Comparison of ENCODE assay signal across 8 cellular contexts in the genomic region with DNA sequence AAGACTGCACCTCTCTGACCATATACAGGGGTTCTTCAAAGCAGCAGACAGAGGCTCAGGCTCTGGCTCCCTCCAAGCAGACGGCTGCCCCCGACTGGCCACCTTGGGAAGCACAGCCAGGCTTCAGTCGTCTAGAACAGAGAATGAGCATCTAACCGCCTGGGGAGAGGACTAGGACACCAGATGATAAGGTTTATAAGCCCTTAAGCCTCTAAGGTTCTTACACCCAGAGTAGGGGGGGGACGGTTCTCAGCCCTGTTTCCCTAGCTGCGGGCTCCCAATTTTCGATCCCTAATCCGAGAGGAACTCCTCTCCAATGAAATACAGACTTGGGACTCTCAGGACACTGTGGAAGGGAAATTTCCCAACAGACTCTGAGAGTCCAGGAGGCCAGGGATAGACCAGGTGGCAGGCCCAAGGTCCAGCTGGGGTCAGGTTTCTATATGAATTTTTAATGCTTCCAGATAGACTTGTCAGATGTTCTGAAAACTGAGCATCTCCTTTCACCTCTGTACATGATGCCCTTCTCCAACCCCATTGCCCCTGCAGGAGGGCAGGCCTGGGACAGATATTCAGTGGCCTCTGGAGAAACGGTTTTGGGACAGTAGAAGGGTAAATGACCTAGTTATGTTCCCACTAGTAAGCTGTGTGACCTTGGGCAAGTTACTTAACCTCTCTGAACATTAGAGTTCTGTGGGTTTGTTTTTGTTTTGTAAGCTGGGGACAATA. TPM values are rescaled to one million over a fixed set of nuclear protein-coding genes. Genes with fewer than 3 reads are reported as not detected.
DNase-seq lines count a peak whose midpoint lies in the region; ATAC-seq, FAIRE-seq and TF ChIP-seq lines count a peak whose summit lies in the region.
"Had no signal": no experiment of that assay in that cellular context is flagged by ENCODE, and none has a peak within 500 bp of the region (broad histone marks: within the 10 kb centered on the region; RNA-seq: fewer than 3 reads in every experiment).

No MANE protein-coding gene starts in this region.

- TF ChIP-seq POLR2A in erythroblast (IDR thresholded peaks at IDR 0.05; ENCODE audit: low read length), result no peak

- DNase-seq in GM12864 (ENCODE audit: low read depth), result no peak
- DNase-seq in NCI-H82 treated with DMSO at 0.1 percent for 48 hours (lab: John Stamatoyannopoulos, UW; ENCODE audit: unreplicated experiment), result peak; percentile 99
- peak; percentile 87 for DNase-seq in activated CD8-positive, alpha-beta T cell treated with anti-CD3 and anti-CD28 coated beads, Interleukin-2, amount 10 ng/mL, durations not matched to agents 7 days and 5 days
- DNase-seq in erythroblast (lab: John Stamatoyannopoulos, UW), result peak; percentile 84 to 86
- no peak for DNase-seq in neuronal stem cell (ENCODE audit: low spot score)
- peak; percentile 76 for DNase-seq in urothelium cell line (ENCODE audit: low spot score)

- no CpG with 5 or more reads among the region's 9 CpGs for WGBS in neuronal stem cell (ENCODE audit: extremely low coverage in 2 of 2, insufficient read length in 2 of 2, insufficient replicate concordance in 1 of 2), 2 donors

- H3K4ac ChIP-seq in neuronal stem cell (ENCODE audit: low read length), result no peak overlapping the region

- H3K9me3 Mint-ChIP-seq in activated CD8-positive, alpha-beta T cell treated with anti-CD3 and anti-CD28 coated beads, Interleukin-2, amount 10 ng/mL, durations not matched to agents 7 days and 5 days (ENCODE audit: insufficient read depth), result no peaks in the 10 kb centered on the region

- H2BK12ac ChIP-seq in neuronal stem cell (ENCODE audit: low read length), result no peak overlapping the region

- H4K8ac ChIP-seq in neuronal stem cell (ENCODE audit: low read depth, low read length), result no peak overlapping the region

- H3K4me3 ChIP-seq in GM12864 (ENCODE audit: low read depth, low read length) (no peak overlapping the region), neuronal stem cell (ENCODE audit: low read length in 2 of 2) (no peak overlapping the region)

- H3K9ac ChIP-seq in neuronal stem cell (ENCODE audit: low read depth, low read length, poor library complexity), result no peak overlapping the region

- H2BK15ac ChIP-seq in neuronal stem cell (ENCODE audit: low read length), result no peak overlapping the region

- H3K4me1 ChIP-seq in neuronal stem cell (ENCODE audit: control insufficient read depth in 2 of 2, insufficient read depth in 1 of 2, low read depth in 1 of 2, low read length in 2 of 2), result peaks cover 15 to 25% of the 10 kb centered on the region in 2 donors

- peaks cover 8 to 60% (median 14%) of the 10 kb centered on the region in 3 experiments for H3K27me3 ChIP-seq in neuronal stem cell (ENCODE audit: control insufficient read depth in 3 of 3, insufficient read depth in 3 of 3, low read depth in 1 of 3, low read length in 3 of 3)

- CTCF ChIA-PET in activated CD8-positive, alpha-beta T cell treated with anti-CD3 and anti-CD28 coated beads, Interleukin-2, amount 10 ng/mL, durations not matched to agents 7 days and 5 days (lab: Charles Lee), result interaction anchor here (0.7 to 9.8 kb wide), 13 partner anchors 11 to 155 kb away, joined by 3 to 239 read pairs (median 3); partner anchors contain the start of genes RTN4RL2 and SLC43A1

- H3K79me1 ChIP-seq in neuronal stem cell (ENCODE audit: low read depth, low read length), result no peaks in the 10 kb centered on the region

- H3K9me3 ChIP-seq in neuronal stem cell (replicated peaks in 1 of 2; ENCODE audit: control insufficient read depth in 2 of 2, insufficient read depth in 1 of 2, low read depth in 1 of 2, low read length in 2 of 2), result no peaks in the 10 kb centered on the region

- no peak overlapping the region for H3K14ac ChIP-seq in neuronal stem cell (ENCODE audit: low read length)

- H3K23ac ChIP-seq in neuronal stem cell (ENCODE audit: low read depth, low read length, poor library complexity), result no peak overlapping the region

- no peak overlapping the region for H3K27ac ChIP-seq in neuronal stem cell (replicated peaks; ENCODE audit: low read length)

- no peak overlapping the region for H3K27ac Mint-ChIP-seq in activated CD8-positive, alpha-beta T cell treated with anti-CD3 and anti-CD28 coated beads, Interleukin-2, amount 10 ng/mL, durations not matched to agents 7 days and 5 days

- H2AFZ ChIP-seq in neuronal stem cell (ENCODE audit: low read length), result peak overlapping the region; percentile 57

- H2BK5ac ChIP-seq in neuronal stem cell (ENCODE audit: low read length), result no peak overlapping the region

- peak; percentile 81 for TF ChIP-seq CTCF in GM12864 (IDR thresholded peaks at IDR 0.05; ENCODE audit: low read depth, low read length, missing control alignments)

- ATAC-seq in HG03095 (IDR thresholded peaks at IDR 0.05; ENCODE audit: unreplicated experiment), result peak; percentile 51
- peak; percentile 68 for ATAC-seq in activated CD8-positive, alpha-beta T cell treated with anti-CD3 and anti-CD28 coated beads, Interleukin-2, amount 10 ng/mL, durations not matched to agents 7 days and 5 days

- no peak overlapping the region for H3K4me2 ChIP-seq in neuronal stem cell (ENCODE audit: insufficient read depth, low read length, poor library complexity, severe bottlenecking)

- peaks cover 27% of the 10 kb centered on the region for H3K4me1 Mint-ChIP-seq in activated CD8-positive, alpha-beta T cell treated with anti-CD3 and anti-CD28 coated beads, Interleukin-2, amount 10 ng/mL, durations not matched to agents 7 days and 5 days (ENCODE audit: low read depth)

- H3K27me3 Mint-ChIP-seq in activated CD8-positive, alpha-beta T cell treated with anti-CD3 and anti-CD28 coated beads, Interleukin-2, amount 10 ng/mL, durations not matched to agents 7 days and 5 days (ENCODE audit: low read depth), result peaks cover 39% of the 10 kb centered on the region

- no peak overlapping the region for H3K4me3 Mint-ChIP-seq in activated CD8-positive, alpha-beta T cell treated with anti-CD3 and anti-CD28 coated beads, Interleukin-2, amount 10 ng/mL, durations not matched to agents 7 days and 5 days

- H2BK120ac ChIP-seq in neuronal stem cell (ENCODE audit: low read depth, low read length), result no peak overlapping the region

- H3K36me3 ChIP-seq in neuronal stem cell (replicated peaks in 1 of 2; ENCODE audit: control insufficient read depth in 2 of 2, insufficient read depth in 2 of 2, low read length in 2 of 2), result no peaks in the 10 kb centered on the region

- H2AK5ac ChIP-seq in neuronal stem cell (ENCODE audit: low read depth, low read length), result no peak overlapping the region

- FAIRE-seq in urothelium cell line (lab: Jason Lieb, UNC), result no peak

- H3K36me3 Mint-ChIP-seq in activated CD8-positive, alpha-beta T cell treated with anti-CD3 and anti-CD28 coated beads, Interleukin-2, amount 10 ng/mL, durations not matched to agents 7 days and 5 days (ENCODE audit: low read depth), result peaks cover 10% of the 10 kb centered on the region

- H3K18ac ChIP-seq in neuronal stem cell (ENCODE audit: low read length), result no peak overlapping the region

- POLR2A ChIA-PET in activated CD8-positive, alpha-beta T cell treated with anti-CD3 and anti-CD28 coated beads, Interleukin-2, amount 10 ng/mL, durations not matched to agents 7 days and 5 days (lab: Charles Lee), result no interaction called here

- no peak overlapping the region for H4K91ac ChIP-seq in neuronal stem cell (ENCODE audit: low read depth, low read length, poor library complexity)

RNA-seq across cellular contexts. Expression of gene RTN4RL2, which starts 20.2 kb away (rescaled TPM):
- under 1 TPM; 0.47 to 0.57 TPM for total RNA-seq in activated CD8-positive, alpha-beta T cell treated with anti-CD3 and anti-CD28 coated beads, Interleukin-2, amount 10 ng/mL, durations not matched to agents 7 days and 5 days
- 6.6 TPM for polyA plus RNA-seq in neuronal stem cell (2013, experiment 1 of 2)
- 6.8 TPM for polyA plus RNA-seq in neuronal stem cell (2013, experiment 2 of 2)
- total RNA-seq: dermis microvascular lymphatic vessel endothelial cell had no signal

RNA-seq across cellular contexts. Expression of gene SLC43A1, which starts 34.9 kb away (rescaled TPM):
- total RNA-seq in activated CD8-positive, alpha-beta T cell treated with anti-CD3 and anti-CD28 coated beads, Interleukin-2, amount 10 ng/mL, durations not matched to agents 7 days and 5 days, result 10 to 100 TPM; 26.4 to 28.4 TPM
- polyA plus RNA-seq in neuronal stem cell (2013, experiment 1 of 2), result 0.63 TPM
- polyA plus RNA-seq in neuronal stem cell (2013, experiment 2 of 2), result 0.73 TPM

RNA-seq across cellular contexts. Expression of gene TIMM10, which starts 50.0 kb away (rescaled TPM):
- 10 to 100 TPM; 65.4 to 65.8 TPM for total RNA-seq in activated CD8-positive, alpha-beta T cell treated with anti-CD3 and anti-CD28 coated beads, Interleukin-2, amount 10 ng/mL, durations not matched to agents 7 days and 5 days
- 61.5 TPM for polyA plus RNA-seq in neuronal stem cell (2013, experiment 1 of 2)
- polyA plus RNA-seq in neuronal stem cell (2013, experiment 2 of 2), result 58.6 TPM

RNA-seq across cellular contexts. Expression of gene SLC43A3, which starts 53.7 kb away (rescaled TPM):
- 100 to 1,000 TPM; 103 to 120 TPM for total RNA-seq in activated CD8-positive, alpha-beta T cell treated with anti-CD3 and anti-CD28 coated beads, Interleukin-2, amount 10 ng/mL, durations not matched to agents 7 days and 5 days
- 9.6 TPM for polyA plus RNA-seq in neuronal stem cell (2013, experiment 1 of 2)
- 9.1 TPM for polyA plus RNA-seq in neuronal stem cell (2013, experiment 2 of 2)

RNA-seq across cellular contexts. Expression of gene SMTNL1, which starts 56.8 kb away (rescaled TPM):
- not detected for total RNA-seq in activated CD8-positive, alpha-beta T cell treated with anti-CD3 and anti-CD28 coated beads, Interleukin-2, amount 10 ng/mL, durations not matched to agents 7 days and 5 days
- polyA plus RNA-seq in neuronal stem cell (2013, experiment 1 of 2), result 0.26 TPM
- polyA plus RNA-seq in neuronal stem cell (2013, experiment 2 of 2), result 0.18 TPM
- total RNA-seq: dermis microvascular lymphatic vessel endothelial cell had no signal

Comparison
In these comparisons a context has a peak if more than half of its experiments do, and no peak if none do; other contexts are left out.
1. DNase-seq: peak in NCI-H82 treated with DMSO at 0.1 percent for 48 hours (single experiment), activated CD8-positive, alpha-beta T cell treated with anti-CD3 and anti-CD28 coated beads, Interleukin-2, amount 10 ng/mL, durations not matched to agents 7 days and 5 days (single experiment), erythroblast (2 of 2) and urothelium cell line (single experiment); none in GM12864 (single experiment) and neuronal stem cell (single experiment).